In the genomic region with DNA sequence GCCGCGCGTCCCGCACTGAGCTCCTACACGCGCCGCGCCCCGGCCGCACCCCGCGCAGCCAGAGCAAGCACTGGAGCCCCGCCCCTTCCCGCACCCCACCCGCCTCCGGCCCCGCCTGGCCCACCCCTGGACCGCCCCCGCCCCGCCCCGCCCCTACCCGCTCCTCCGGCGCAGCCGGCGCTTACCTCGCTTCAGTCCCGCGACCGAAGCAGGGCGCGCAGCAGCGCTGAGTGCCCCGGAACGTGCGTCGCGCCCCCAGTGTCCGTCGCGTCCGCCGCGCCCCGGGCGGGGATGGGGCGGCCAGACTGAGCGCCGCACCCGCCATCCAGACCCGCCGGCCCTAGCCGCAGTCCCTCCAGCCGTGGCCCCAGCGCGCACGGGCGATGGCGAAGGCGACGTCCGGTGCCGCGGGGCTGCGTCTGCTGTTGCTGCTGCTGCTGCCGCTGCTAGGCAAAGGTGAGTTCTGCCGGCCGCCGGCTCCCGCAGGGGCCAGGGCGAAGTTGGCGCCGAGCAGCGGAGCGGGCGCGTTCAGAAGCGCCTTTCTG, we compare ENCODE assay signal across 1 cellular context.
TF ChIP-seq lines count a peak whose summit lies in the region.

RET (plus strand) TSS at position 194 of the 545 bp plus-strand sequence; CDS start at position 384, 190 bp downstream.

TF ChIP-seq in SK-N-SH, 30 proteins besides CTCF, POLR2A, EP300 and RAD21 (continued from another document):
- TF ChIP-seq, protein P1, sequence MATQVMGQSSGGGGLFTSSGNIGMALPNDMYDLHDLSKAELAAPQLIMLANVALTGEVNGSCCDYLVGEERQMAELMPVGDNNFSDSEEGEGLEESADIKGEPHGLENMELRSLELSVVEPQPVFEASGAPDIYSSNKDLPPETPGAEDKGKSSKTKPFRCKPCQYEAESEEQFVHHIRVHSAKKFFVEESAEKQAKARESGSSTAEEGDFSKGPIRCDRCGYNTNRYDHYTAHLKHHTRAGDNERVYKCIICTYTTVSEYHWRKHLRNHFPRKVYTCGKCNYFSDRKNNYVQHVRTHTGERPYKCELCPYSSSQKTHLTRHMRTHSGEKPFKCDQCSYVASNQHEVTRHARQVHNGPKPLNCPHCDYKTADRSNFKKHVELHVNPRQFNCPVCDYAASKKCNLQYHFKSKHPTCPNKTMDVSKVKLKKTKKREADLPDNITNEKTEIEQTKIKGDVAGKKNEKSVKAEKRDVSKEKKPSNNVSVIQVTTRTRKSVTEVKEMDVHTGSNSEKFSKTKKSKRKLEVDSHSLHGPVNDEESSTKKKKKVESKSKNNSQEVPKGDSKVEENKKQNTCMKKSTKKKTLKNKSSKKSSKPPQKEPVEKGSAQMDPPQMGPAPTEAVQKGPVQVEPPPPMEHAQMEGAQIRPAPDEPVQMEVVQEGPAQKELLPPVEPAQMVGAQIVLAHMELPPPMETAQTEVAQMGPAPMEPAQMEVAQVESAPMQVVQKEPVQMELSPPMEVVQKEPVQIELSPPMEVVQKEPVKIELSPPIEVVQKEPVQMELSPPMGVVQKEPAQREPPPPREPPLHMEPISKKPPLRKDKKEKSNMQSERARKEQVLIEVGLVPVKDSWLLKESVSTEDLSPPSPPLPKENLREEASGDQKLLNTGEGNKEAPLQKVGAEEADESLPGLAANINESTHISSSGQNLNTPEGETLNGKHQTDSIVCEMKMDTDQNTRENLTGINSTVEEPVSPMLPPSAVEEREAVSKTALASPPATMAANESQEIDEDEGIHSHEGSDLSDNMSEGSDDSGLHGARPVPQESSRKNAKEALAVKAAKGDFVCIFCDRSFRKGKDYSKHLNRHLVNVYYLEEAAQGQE (IDR thresholded peaks at IDR 0.05; ENCODE audit: low read depth, low read length), result no peak
- TF ChIP-seq, protein P2, sequence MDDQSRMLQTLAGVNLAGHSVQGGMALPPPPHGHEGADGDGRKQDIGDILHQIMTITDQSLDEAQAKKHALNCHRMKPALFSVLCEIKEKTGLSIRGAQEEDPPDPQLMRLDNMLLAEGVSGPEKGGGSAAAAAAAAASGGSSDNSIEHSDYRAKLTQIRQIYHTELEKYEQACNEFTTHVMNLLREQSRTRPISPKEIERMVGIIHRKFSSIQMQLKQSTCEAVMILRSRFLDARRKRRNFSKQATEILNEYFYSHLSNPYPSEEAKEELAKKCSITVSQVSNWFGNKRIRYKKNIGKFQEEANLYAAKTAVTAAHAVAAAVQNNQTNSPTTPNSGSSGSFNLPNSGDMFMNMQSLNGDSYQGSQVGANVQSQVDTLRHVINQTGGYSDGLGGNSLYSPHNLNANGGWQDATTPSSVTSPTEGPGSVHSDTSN (IDR thresholded peaks at IDR 0.05), result no peak
- TF ChIP-seq USF1 (IDR thresholded peaks at IDR 0.05; ENCODE audit: borderline replicate concordance, low read depth) (no peak), GATA2 (CRISPR knock-in tag; IDR thresholded peaks at IDR 0.05) (no peak), TEAD4 (IDR thresholded peaks at IDR 0.05; ENCODE audit: borderline replicate concordance, insufficient read depth) (no peak), RFX5 (IDR thresholded peaks at IDR 0.05; ENCODE audit: low read length) (no peak), TCF12 (IDR thresholded peaks at IDR 0.05) (no peak), NRF1 (IDR thresholded peaks at IDR 0.05; ENCODE audit: low read depth, low read length) (no peak), TAF1 (IDR thresholded peaks at IDR 0.05; ENCODE audit: borderline replicate concordance, low read depth, low read length) (0 out of 2 replicates have a peak, but pooled peaks have one; percentile 13), IRF3 (IDR thresholded peaks at IDR 0.05; ENCODE audit: low read depth, low read length) (no peak)
